Comparison of ENCODE assay signal across 27 cellular contexts in the genomic region with DNA sequence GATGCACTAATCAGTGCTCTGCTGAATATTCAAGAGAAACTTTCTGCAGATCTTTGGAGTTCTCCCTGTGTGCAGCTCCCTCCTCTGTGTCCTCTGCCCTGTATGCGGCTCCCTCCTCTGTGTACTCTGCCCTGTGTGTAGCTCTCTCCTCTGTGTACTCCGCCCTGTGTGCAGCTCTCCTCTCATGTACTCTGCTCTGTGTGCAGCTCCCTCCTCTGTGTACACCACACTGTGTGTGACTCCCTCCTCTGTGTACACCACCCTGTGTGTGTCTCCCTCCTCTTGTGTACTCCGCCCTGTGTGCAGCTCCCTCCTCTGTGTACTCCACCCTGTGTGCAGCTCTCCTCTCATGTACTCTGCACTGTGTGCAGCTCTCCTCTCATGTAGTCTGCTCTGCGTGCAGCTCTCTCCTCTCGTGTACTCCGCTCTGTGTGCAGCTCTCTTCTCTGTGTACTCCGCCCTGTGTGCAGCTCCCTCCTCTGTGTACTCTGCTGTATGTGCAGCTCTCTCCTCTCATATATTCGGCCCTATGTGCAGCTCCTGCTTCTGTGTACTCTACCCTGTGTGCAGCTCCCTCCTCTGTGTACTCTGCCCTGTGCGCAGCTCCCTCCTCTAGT.
A peak's percentile ranks its signal among the peaks of the same experiment; 100 is the strongest.
DNase-seq lines count a peak whose midpoint lies in the region; ATAC-seq and TF ChIP-seq lines count a peak whose summit lies in the region.
"Had no signal": no experiment of that assay in that cellular context is flagged by ENCODE, and none has a peak within 500 bp of the region (broad histone marks: within the 10 kb centered on the region; RNA-seq: fewer than 3 reads in every experiment).

No MANE protein-coding gene starts in this region.

- POLR2A ChIA-PET in HEK293 (lab: Yijun Ruan, JAX): interaction anchor here (0.7 kb wide), 1 partner anchor 204 kb away, joined by 4 read pairs; no protein-coding TSS in a partner anchor

- H3K27me3 ChIP-seq in tibial artery: no peaks in the 10 kb centered on the region
- H3K27me3 ChIP-seq: BLaER1 treated with 17β-estradiol and CSF1 and Interleukin-3, amounts not matched to agents 10 nM and 100 nM; SJCRH30 had no signal

- TF ChIP-seq CTCF in HEK293 (tag by site-specific recombination; IDR thresholded peaks at IDR 0.05): no peak
- TF ChIP-seq CTCF in endothelial cell (IDR thresholded peaks at IDR 0.05; ENCODE audit: unreplicated experiment): no peak
- TF ChIP-seq CTCF in nephron progenitor cell (IDR thresholded peaks at IDR 0.05): no peak
- no peak for TF ChIP-seq CTCF in tibial artery (IDR thresholded peaks at IDR 0.05)

- H3K27ac Mint-ChIP-seq in endothelial cell (ENCODE audit: unreplicated experiment): no peak overlapping the region
- peak overlapping the region; percentile 8 for H3K27ac Mint-ChIP-seq in nephron progenitor cell
- H3K27ac Mint-ChIP-seq in stimulated activated memory B cell treated with anti-CD40 and anti-IgM and Interleukin-4, amounts not matched to agents 10 μg/mL and 1 μg/mL and 100 μg/mL, for 72 hours: no peak overlapping the region
- H3K27ac Mint-ChIP-seq: CD4-positive, alpha-beta T cell had no signal

- ATAC-seq in stimulated activated memory B cell treated with anti-CD40 and anti-IgM and Interleukin-4, amounts not matched to agents 10 μg/mL and 1 μg/mL and 100 μg/mL, for 72 hours: peak; percentile 59
- ATAC-seq in HG03442 (IDR thresholded peaks at IDR 0.05; ENCODE audit: unreplicated experiment): no peak
- ATAC-seq in HG03175 (IDR thresholded peaks at IDR 0.05; ENCODE audit: unreplicated experiment): no peak
- ATAC-seq: A549, GM12878, PC-3, Right ventricle myocardium inferior, SK-N-SH treated with all-trans-retinoic acid at 6 μM for 48 hours had no signal

- H3K36me3 ChIP-seq in HEK293 (ENCODE audit: control insufficient read depth in 2 of 2, insufficient read depth in 1 of 2, low read length in 2 of 2): no peaks in the 10 kb centered on the region
- no peaks in the 10 kb centered on the region for H3K36me3 ChIP-seq in tibial artery
- H3K36me3 ChIP-seq: BLaER1 treated with 17β-estradiol and CSF1 and Interleukin-3, amounts not matched to agents 10 nM and 100 nM; MG63; SJCRH30 had no signal

- intact Hi-C loops in tibial artery (cut with DNase I; ENCODE audit: low total_unique reads): no loop called here

- DNase-seq in endothelial cell (ENCODE audit: low spot score): no peak
- DNase-seq in nephron progenitor cell: no peak
- no peak for DNase-seq in tibial artery
- DNase-seq: AML-193; CD4-positive, alpha-beta T cell; IMR-90; KG1; MG63; NCI-H1105 treated with DMSO at 0.1 percent for 48 hours; NCI-H146; NCI-H1930; NCI-H2107; NCI-H446; NCI-H524 treated with DMSO at 0.1 percent for 48 hours; NCI-H82; NK-92 treated with Interleukin-12 subunit alpha and Interleukin-12 subunit beta, amount 100 ng/mL, for 24 hours; PC-3; SJCRH30 had no signal

- CTCF ChIA-PET in HEK293 (lab: Yijun Ruan, JAX): no interaction called here

- H3K36me3 Mint-ChIP-seq in endothelial cell (ENCODE audit: low read depth, unreplicated experiment) (peaks cover 12% of the 10 kb centered on the region), nephron progenitor cell (ENCODE audit: low read depth) (no peaks in the 10 kb centered on the region)
- no peaks in the 10 kb centered on the region for H3K36me3 Mint-ChIP-seq in stimulated activated memory B cell treated with anti-CD40 and anti-IgM and Interleukin-4, amounts not matched to agents 10 μg/mL and 1 μg/mL and 100 μg/mL, for 72 hours

- H3K4me1 Mint-ChIP-seq in endothelial cell (ENCODE audit: unreplicated experiment) (no peaks in the 10 kb centered on the region), nephron progenitor cell (peaks cover 25% of the 10 kb centered on the region)
- no peaks in the 10 kb centered on the region for H3K4me1 Mint-ChIP-seq in stimulated activated memory B cell treated with anti-CD40 and anti-IgM and Interleukin-4, amounts not matched to agents 10 μg/mL and 1 μg/mL and 100 μg/mL, for 72 hours

- H3K9me3 Mint-ChIP-seq in endothelial cell (ENCODE audit: unreplicated experiment) (peaks cover 49% of the 10 kb centered on the region), nephron progenitor cell (peaks cover 10% of the 10 kb centered on the region)
- peaks cover 12% of the 10 kb centered on the region for H3K9me3 Mint-ChIP-seq in stimulated activated memory B cell treated with anti-CD40 and anti-IgM and Interleukin-4, amounts not matched to agents 10 μg/mL and 1 μg/mL and 100 μg/mL, for 72 hours
- H3K9me3 Mint-ChIP-seq: CD4-positive, alpha-beta T cell had no signal

- H3K27ac ChIP-seq in HEK293 (ENCODE audit: extremely low read depth, low read depth, low read length): no peak overlapping the region
- H3K27ac ChIP-seq in tibial artery: no peak overlapping the region
- H3K27ac ChIP-seq: A549; BLaER1 treated with 17β-estradiol and CSF1 and Interleukin-3, amounts not matched to agents 10 nM and 100 nM; SJCRH30 had no signal

- H3K9me3 ChIP-seq in HEK293 (ENCODE audit: control insufficient read depth, insufficient read depth, low read depth, low read length) (no peaks in the 10 kb centered on the region), tibial artery (no peaks in the 10 kb centered on the region)
- H3K9me3 ChIP-seq: A549; BLaER1 treated with 17β-estradiol and CSF1 and Interleukin-3, amounts not matched to agents 10 nM and 100 nM; MG63; SJCRH30 had no signal

- H3K4me1 ChIP-seq in HEK293 (ENCODE audit: control insufficient read depth, insufficient read depth, low read length) (no peaks in the 10 kb centered on the region), tibial artery (no peaks in the 10 kb centered on the region)
- H3K4me1 ChIP-seq: A549, SJCRH30 had no signal

- H3K4me3 ChIP-seq in HEK293 (ENCODE audit: low read depth, low read length) (no peak overlapping the region), tibial artery (no peak overlapping the region)
- H3K4me3 ChIP-seq: A549; BLaER1 treated with 17β-estradiol and CSF1 and Interleukin-3, amounts not matched to agents 10 nM and 100 nM; GM12878; MG63; SJCRH30 had no signal

- H3K4me3 Mint-ChIP-seq in endothelial cell (ENCODE audit: unreplicated experiment) (peak overlapping the region; percentile 24), nephron progenitor cell (no peak overlapping the region)
- H3K4me3 Mint-ChIP-seq in stimulated activated memory B cell treated with anti-CD40 and anti-IgM and Interleukin-4, amounts not matched to agents 10 μg/mL and 1 μg/mL and 100 μg/mL, for 72 hours: no peak overlapping the region
- H3K4me3 Mint-ChIP-seq: CD4-positive, alpha-beta T cell had no signal

- peaks cover 15% of the 10 kb centered on the region for H3K27me3 Mint-ChIP-seq in endothelial cell (ENCODE audit: unreplicated experiment)
- peaks cover 14% of the 10 kb centered on the region for H3K27me3 Mint-ChIP-seq in nephron progenitor cell (ENCODE audit: low read depth, poor library complexity)
- no peaks in the 10 kb centered on the region for H3K27me3 Mint-ChIP-seq in stimulated activated memory B cell treated with anti-CD40 and anti-IgM and Interleukin-4, amounts not matched to agents 10 μg/mL and 1 μg/mL and 100 μg/mL, for 72 hours

TF ChIP-seq in HEK293, 187 proteins besides CTCF, POLR2A, EP300 and RAD21:
- TF ChIP-seq ZNF76 (tag by site-specific recombination; IDR thresholded peaks at IDR 0.05; ENCODE audit: borderline replicate concordance, low read depth) (no peak), TRIM28 (IDR thresholded peaks at IDR 0.05; ENCODE audit: borderline replicate concordance, low read length) (peak; percentile 33; the same call in 1 of the 2 replicates)
TF ChIP-seq in HEK293: peak in this region for 1.
